Comparison of ENCODE assay signal across 25 cellular contexts in the genomic region with DNA sequence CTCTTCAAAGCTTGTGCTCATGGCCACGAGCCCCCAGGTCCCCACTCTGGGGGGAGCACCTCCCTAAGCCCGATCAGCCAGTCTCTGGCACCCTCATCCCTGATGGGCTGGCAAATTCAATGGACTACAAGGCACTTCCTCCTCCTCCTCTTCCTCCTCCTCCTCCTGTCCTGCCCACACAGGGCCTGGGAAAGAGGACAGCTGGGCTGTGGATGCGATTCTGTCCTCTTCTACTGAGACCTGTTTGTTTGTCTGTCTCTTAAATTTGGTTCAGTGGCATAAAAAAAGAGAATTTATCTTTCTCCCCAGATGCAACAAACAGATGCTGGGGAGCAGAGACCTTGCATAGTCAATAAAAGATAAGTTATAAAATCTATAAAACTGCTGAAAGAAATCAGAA.
"Had no signal": no experiment of that assay in that cellular context is flagged by ENCODE, and none has a peak within 500 bp of the region (broad histone marks: within the 10 kb centered on the region; RNA-seq: fewer than 3 reads in every experiment).

No MANE protein-coding gene starts in this region.

- H3K27me3 ChIP-seq: breast epithelium, left lung, upper lobe of right lung had no signal

- H3K36me3 ChIP-seq: breast epithelium, left lung, upper lobe of right lung had no signal

- H3K36me3 Mint-ChIP-seq: activated naive CD4-positive, alpha-beta T cell treated with anti-CD3 and anti-CD28 coated beads, Interleukin-2, amount 50 U/mL, for 72 hours had no signal

- H3K4me1 Mint-ChIP-seq: activated B cell treated with CpG ODN at 0.5 μM for 24 hours had no signal

- H3K4me3 Mint-ChIP-seq: activated B cell treated with CpG ODN at 0.5 μM for 24 hours; activated CD4-positive, alpha-beta T cell treated with anti-CD3 and anti-CD28 coated beads for 36 hours; activated T-cell treated with anti-CD3 and anti-CD28 coated beads, Interleukin-2, amount 50 U/mL, for 24 hours; activated T-helper 17 cell treated with anti-CD3 and anti-CD28 coated beads, Interleukin-2, amount 50 U/mL, for 72 hours; nephron; T-helper 1 cell treated with Interleukin-12 subunit alpha and Interleukin-12 subunit beta and Interleukin-4 antibody, amounts not matched to agents 30 μg/mL and 1 μg/mL, for 36 hours had no signal

- ATAC-seq: activated CD4-positive, alpha-beta T cell treated with anti-CD3 and anti-CD28 coated beads for 36 hours; activated naive CD4-positive, alpha-beta T cell treated with anti-CD3 and anti-CD28 coated beads, Interleukin-2, amount 50 U/mL, for 72 hours; activated T-helper 17 cell treated with anti-CD3 and anti-CD28 coated beads, Interleukin-2, amount 50 U/mL, for 72 hours; esophagus mucosa; left lung; upper lobe of right lung had no signal

- H3K27ac ChIP-seq: breast epithelium, left lung, upper lobe of right lung had no signal

- H3K4me1 ChIP-seq: breast epithelium, upper lobe of right lung had no signal

- H3K9me3 Mint-ChIP-seq: activated B cell treated with CpG ODN at 0.5 μM for 24 hours; activated naive CD4-positive, alpha-beta T cell treated with anti-CD3 and anti-CD28 coated beads, Interleukin-2, amount 50 U/mL, for 72 hours; activated T-cell treated with anti-CD3 and anti-CD28 coated beads, Interleukin-2, amount 50 U/mL, for 24 hours; activated T-helper 17 cell treated with anti-CD3 and anti-CD28 coated beads, Interleukin-2, amount 50 U/mL, for 72 hours; nephron; T-helper 1 cell treated with Interleukin-12 subunit alpha and Interleukin-12 subunit beta and Interleukin-4 antibody, amounts not matched to agents 30 μg/mL and 1 μg/mL, for 36 hours had no signal

- FAIRE-seq: endothelial cell of umbilical vein, frontal cortex had no signal

- H3K4me3 ChIP-seq: breast epithelium, left lung, upper lobe of right lung had no signal

- DNase-seq: activated B cell treated with CpG ODN at 0.5 μM for 24 hours; activated CD4-positive, alpha-beta T cell treated with anti-CD3 and anti-CD28 coated beads for 36 hours; activated CD4-positive, alpha-beta T cell treated with anti-CD3 and anti-CD28 coated beads, Interleukin-2, amount 50 U/mL, for 4 hours; activated CD8-positive, alpha-beta memory T cell treated with anti-CD3 and anti-CD28 coated beads for 24 hours; activated CD8-positive, alpha-beta memory T cell treated with anti-CD3 and anti-CD28 coated beads, Interleukin-2, amount 50 U/mL, for 4 hours; activated T-cell treated with anti-CD3 and anti-CD28 coated beads, Interleukin-2, amount 50 U/mL, for 24 hours; effector CD8-positive, alpha-beta T cell; glutamatergic neuron; hippocampal formation; kidney glomerular epithelial cell; left lung; midbrain; occipital lobe; posterior cingulate gyrus; stimulated activated CD4-positive, alpha-beta T cell treated with anti-CD3 and anti-CD28 coated beads, Interleukin-4, amount 100 ng/mL, for 24 hours; stimulated activated naive CD4-positive, alpha-beta T cell treated with Interleukin-2 at 50 U/mL for 16 hours; upper lobe of right lung had no signal

- H3K27ac Mint-ChIP-seq: activated B cell treated with CpG ODN at 0.5 μM for 24 hours; activated CD4-positive, alpha-beta T cell treated with anti-CD3 and anti-CD28 coated beads for 36 hours; activated T-cell treated with anti-CD3 and anti-CD28 coated beads, Interleukin-2, amount 50 U/mL, for 24 hours; activated T-helper 17 cell treated with anti-CD3 and anti-CD28 coated beads, Interleukin-2, amount 50 U/mL, for 72 hours; T-helper 1 cell treated with Interleukin-12 subunit alpha and Interleukin-12 subunit beta and Interleukin-4 antibody, amounts not matched to agents 30 μg/mL and 1 μg/mL, for 36 hours had no signal

- H3K9me3 ChIP-seq: breast epithelium, left lung, upper lobe of right lung had no signal
